ENCODE assay signal across 1 cellular context in the genomic region with DNA sequence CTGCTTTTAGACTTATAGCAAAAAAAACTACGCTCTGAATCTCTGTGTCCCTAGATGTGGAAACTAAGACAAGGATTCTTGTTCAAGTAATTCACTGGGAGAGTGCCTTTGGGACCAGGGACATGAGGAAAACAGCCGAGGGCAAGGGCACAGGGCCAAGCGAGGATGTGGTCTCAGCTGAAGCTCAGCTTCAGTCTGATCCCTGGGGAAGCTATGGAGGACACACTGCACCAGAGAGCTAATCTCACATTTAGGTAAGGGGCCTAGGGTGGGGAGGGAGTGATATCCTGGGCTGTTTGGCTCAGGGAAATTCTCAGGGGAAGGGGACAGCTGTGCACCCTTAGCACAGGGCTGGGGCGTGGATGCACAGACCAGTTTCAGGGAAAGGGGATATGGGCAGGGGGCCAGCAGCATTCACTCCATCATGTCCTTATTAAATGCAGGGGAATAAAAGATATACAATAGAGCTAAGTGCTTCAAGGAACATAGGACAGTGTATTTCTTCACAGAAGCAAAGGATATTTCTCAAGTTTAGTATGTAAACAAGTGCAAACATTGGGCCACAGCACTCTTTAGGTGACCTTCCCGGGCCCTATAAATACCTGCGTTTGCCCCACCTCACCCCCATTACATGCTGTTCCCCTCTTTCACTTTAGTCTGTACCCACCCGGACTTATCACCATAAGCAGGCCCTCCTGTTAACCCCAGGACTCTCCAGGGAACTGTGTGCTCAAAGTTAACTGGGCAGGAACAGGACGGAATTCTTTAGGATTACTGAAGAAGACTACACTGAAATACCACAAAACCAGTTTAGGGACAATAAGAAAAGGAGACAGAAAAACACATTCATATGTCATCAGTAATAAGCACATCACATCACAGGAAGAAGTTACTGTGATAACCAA.
TF ChIP-seq lines count a peak whose summit lies in the region.

No MANE protein-coding gene starts in this region.

TF ChIP-seq in GM23338, 12 proteins besides CTCF, POLR2A, EP300 and RAD21 (continued from another document):
- TF ChIP-seq, protein P1, sequence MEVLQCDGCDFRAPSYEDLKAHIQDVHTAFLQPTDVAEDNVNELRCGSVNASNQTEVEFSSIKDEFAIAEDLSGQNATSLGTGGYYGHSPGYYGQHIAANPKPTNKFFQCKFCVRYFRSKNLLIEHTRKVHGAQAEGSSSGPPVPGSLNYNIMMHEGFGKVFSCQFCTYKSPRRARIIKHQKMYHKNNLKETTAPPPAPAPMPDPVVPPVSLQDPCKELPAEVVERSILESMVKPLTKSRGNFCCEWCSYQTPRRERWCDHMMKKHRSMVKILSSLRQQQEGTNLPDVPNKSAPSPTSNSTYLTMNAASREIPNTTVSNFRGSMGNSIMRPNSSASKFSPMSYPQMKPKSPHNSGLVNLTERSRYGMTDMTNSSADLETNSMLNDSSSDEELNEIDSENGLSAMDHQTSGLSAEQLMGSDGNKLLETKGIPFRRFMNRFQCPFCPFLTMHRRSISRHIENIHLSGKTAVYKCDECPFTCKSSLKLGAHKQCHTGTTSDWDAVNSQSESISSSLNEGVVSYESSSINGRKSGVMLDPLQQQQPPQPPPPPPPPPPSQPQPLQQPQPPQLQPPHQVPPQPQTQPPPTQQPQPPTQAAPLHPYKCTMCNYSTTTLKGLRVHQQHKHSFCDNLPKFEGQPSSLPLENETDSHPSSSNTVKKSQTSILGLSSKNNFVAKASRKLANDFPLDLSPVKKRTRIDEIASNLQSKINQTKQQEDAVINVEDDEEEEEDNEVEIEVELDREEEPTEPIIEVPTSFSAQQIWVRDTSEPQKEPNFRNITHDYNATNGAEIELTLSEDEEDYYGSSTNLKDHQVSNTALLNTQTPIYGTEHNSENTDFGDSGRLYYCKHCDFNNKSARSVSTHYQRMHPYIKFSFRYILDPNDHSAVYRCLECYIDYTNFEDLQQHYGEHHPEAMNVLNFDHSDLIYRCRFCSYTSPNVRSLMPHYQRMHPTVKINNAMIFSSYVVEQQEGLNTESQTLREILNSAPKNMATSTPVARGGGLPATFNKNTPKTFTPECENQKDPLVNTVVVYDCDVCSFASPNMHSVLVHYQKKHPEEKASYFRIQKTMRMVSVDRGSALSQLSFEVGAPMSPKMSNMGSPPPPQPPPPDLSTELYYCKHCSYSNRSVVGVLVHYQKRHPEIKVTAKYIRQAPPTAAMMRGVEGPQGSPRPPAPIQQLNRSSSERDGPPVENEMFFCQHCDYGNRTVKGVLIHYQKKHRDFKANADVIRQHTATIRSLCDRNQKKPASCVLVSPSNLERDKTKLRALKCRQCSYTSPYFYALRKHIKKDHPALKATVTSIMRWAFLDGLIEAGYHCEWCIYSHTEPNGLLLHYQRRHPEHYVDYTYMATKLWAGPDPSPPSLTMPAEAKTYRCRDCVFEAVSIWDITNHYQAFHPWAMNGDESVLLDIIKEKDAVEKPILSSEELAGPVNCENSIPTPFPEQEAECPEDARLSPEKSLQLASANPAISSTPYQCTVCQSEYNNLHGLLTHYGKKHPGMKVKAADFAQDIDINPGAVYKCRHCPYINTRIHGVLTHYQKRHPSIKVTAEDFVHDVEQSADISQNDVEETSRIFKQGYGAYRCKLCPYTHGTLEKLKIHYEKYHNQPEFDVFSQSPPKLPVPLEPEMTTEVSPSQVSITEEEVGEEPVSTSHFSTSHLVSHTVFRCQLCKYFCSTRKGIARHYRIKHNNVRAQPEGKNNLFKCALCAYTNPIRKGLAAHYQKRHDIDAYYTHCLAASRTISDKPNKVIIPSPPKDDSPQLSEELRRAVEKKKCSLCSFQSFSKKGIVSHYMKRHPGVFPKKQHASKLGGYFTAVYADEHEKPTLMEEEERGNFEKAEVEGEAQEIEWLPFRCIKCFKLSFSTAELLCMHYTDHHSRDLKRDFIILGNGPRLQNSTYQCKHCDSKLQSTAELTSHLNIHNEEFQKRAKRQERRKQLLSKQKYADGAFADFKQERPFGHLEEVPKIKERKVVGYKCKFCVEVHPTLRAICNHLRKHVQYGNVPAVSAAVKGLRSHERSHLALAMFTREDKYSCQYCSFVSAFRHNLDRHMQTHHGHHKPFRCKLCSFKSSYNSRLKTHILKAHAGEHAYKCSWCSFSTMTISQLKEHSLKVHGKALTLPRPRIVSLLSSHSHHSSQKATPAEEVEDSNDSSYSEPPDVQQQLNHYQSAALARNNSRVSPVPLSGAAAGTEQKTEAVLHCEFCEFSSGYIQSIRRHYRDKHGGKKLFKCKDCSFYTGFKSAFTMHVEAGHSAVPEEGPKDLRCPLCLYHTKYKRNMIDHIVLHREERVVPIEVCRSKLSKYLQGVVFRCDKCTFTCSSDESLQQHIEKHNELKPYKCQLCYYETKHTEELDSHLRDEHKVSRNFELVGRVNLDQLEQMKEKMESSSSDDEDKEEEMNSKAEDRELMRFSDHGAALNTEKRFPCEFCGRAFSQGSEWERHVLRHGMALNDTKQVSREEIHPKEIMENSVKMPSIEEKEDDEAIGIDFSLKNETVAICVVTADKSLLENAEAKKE (CRISPR knock-in tag; IDR thresholded peaks at IDR 0.05): no peak
- TF ChIP-seq, protein P2, sequence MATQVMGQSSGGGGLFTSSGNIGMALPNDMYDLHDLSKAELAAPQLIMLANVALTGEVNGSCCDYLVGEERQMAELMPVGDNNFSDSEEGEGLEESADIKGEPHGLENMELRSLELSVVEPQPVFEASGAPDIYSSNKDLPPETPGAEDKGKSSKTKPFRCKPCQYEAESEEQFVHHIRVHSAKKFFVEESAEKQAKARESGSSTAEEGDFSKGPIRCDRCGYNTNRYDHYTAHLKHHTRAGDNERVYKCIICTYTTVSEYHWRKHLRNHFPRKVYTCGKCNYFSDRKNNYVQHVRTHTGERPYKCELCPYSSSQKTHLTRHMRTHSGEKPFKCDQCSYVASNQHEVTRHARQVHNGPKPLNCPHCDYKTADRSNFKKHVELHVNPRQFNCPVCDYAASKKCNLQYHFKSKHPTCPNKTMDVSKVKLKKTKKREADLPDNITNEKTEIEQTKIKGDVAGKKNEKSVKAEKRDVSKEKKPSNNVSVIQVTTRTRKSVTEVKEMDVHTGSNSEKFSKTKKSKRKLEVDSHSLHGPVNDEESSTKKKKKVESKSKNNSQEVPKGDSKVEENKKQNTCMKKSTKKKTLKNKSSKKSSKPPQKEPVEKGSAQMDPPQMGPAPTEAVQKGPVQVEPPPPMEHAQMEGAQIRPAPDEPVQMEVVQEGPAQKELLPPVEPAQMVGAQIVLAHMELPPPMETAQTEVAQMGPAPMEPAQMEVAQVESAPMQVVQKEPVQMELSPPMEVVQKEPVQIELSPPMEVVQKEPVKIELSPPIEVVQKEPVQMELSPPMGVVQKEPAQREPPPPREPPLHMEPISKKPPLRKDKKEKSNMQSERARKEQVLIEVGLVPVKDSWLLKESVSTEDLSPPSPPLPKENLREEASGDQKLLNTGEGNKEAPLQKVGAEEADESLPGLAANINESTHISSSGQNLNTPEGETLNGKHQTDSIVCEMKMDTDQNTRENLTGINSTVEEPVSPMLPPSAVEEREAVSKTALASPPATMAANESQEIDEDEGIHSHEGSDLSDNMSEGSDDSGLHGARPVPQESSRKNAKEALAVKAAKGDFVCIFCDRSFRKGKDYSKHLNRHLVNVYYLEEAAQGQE (IDR thresholded peaks at IDR 0.05; ENCODE audit: unreplicated experiment): no peak
- TF ChIP-seq, protein P3, sequence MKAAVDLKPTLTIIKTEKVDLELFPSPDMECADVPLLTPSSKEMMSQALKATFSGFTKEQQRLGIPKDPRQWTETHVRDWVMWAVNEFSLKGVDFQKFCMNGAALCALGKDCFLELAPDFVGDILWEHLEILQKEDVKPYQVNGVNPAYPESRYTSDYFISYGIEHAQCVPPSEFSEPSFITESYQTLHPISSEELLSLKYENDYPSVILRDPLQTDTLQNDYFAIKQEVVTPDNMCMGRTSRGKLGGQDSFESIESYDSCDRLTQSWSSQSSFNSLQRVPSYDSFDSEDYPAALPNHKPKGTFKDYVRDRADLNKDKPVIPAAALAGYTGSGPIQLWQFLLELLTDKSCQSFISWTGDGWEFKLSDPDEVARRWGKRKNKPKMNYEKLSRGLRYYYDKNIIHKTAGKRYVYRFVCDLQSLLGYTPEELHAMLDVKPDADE (IDR thresholded peaks at IDR 0.05): no peak
